In genomic region chr4:183505556-183506388, GRCh38 we compare ENCODE assay signal across 8 cellular contexts. TPM values are rescaled to one million over a fixed set of nuclear protein-coding genes. Genes with fewer than 3 reads are reported as not detected.
A peak's percentile ranks its signal among the peaks of the same experiment; 100 is the strongest.
DNase-seq lines count a peak whose midpoint lies in the region; ATAC-seq and TF ChIP-seq lines count a peak whose summit lies in the region.

No MANE protein-coding gene starts in this region.

- H3K36me3 Mint-ChIP-seq in activated B cell treated with CpG ODN at 0.5 μM for 24 hours (ENCODE audit: low read depth), result peaks cover 13% of the 10 kb centered on the region

- peak; percentile 29 for ATAC-seq in HG03060 (IDR thresholded peaks at IDR 0.05; ENCODE audit: low read depth, unreplicated experiment)
- peak; percentile 26 for ATAC-seq in activated B cell treated with CpG ODN at 0.5 μM for 24 hours (ENCODE audit: low read depth)

- CTCF ChIA-PET in AG04449 (lab: Yijun Ruan, JAX), result no interaction called here
- CTCF ChIA-PET in activated B cell treated with CpG ODN at 0.5 μM for 24 hours (lab: Charles Lee), result no interaction called here

- DNase-seq in AG04449 (ENCODE audit: low read depth, low spot score) (peak; percentile 28), NCI-H2171 (lab: John Stamatoyannopoulos, UW) (peak; percentile 42), activated B cell treated with CpG ODN at 0.5 μM for 24 hours (peak; percentile 94), cardiac fibroblast (ENCODE audit: low read depth in 2 of 2) (peak; percentile 88 to 90), inferior parietal cortex (ENCODE audit: extremely low spot score) (peak; percentile 93), smooth muscle cell of the brain vasculature (ENCODE audit: low read depth, low spot score) (peak; percentile 67)

- no peaks in the 10 kb centered on the region for H3K9me3 Mint-ChIP-seq in activated B cell treated with CpG ODN at 0.5 μM for 24 hours

- H3K4me3 ChIP-seq in AG04449 (ENCODE audit: low read depth, low read length) (peak overlapping the region; percentile 93), cardiac fibroblast (replicated peaks in 1 of 2; ENCODE audit: low read depth in 2 of 2, low read length in 2 of 2) (peak overlapping the region; percentile 91 to 95)

- peaks cover 14% of the 10 kb centered on the region for H3K4me1 Mint-ChIP-seq in activated B cell treated with CpG ODN at 0.5 μM for 24 hours

- no peaks in the 10 kb centered on the region for H3K27me3 Mint-ChIP-seq in activated B cell treated with CpG ODN at 0.5 μM for 24 hours

- H3K4me3 Mint-ChIP-seq in activated B cell treated with CpG ODN at 0.5 μM for 24 hours, result peak overlapping the region; percentile 96

- peak overlapping the region; percentile 99 for H3K27ac Mint-ChIP-seq in activated B cell treated with CpG ODN at 0.5 μM for 24 hours

- TF ChIP-seq CTCF in AG04449 (IDR thresholded peaks at IDR 0.05; ENCODE audit: insufficient read depth, low read length, missing control alignments) (no peak), activated B cell treated with CpG ODN at 0.5 μM for 24 hours (IDR thresholded peaks at IDR 0.05) (no peak), cardiac fibroblast (IDR thresholded peaks at IDR 0.05; ENCODE audit: low read depth, low read length) (no peak)

- intact Hi-C loops in activated B cell treated with CpG ODN at 0.5 μM for 24 hours (cut with micrococcal nuclease), result loop anchor here (1.0 to 10.0 kb wide), 10 partner anchors 33 to 1699 kb away; partner anchors contain the start of genes ACSL1, CENPU and SLC25A4

- POLR2A ChIA-PET in AG04449 (lab: Yijun Ruan, JAX) (no interaction called here), activated B cell treated with CpG ODN at 0.5 μM for 24 hours (lab: Charles Lee) (interaction anchor here (0.5 to 3.5 kb wide), 7 partner anchors 49 to 1637 kb away, joined by 3 to 41 read pairs (median 6); partner anchors contain the start of genes CASP3, CDKN2AIP, RWDD4 and SLC25A4)

- peak; percentile 74 for TF ChIP-seq POLR2A in GM18526 (IDR thresholded peaks at IDR 0.05; ENCODE audit: extremely low read depth, insufficient read length)

RNA-seq across cellular contexts. Expression of gene ING2, which starts 0.9 kb away (rescaled TPM):
- 4.3 and 5.5 TPM in 2 replicates for total RNA-seq in activated B cell treated with CpG ODN at 0.5 μM for 24 hours

Comparison
In these comparisons a context has a peak if more than half of its experiments do, and no peak if none do; other contexts are left out.
1. Peak in every context shown above with its lines: DNase-seq, ATAC-seq and H3K4me3 ChIP-seq.
2. DNase-seq: peak in every context shown above with its lines; median percentile 94 in activated B cell treated with CpG ODN at 0.5 μM for 24 hours; 93 in inferior parietal cortex; 89 in cardiac fibroblast; 67 in smooth muscle cell of the brain vasculature; 42 in NCI-H2171; 28 in AG04449.